ENCODE assay signal across 25 cellular contexts in the genomic region with DNA sequence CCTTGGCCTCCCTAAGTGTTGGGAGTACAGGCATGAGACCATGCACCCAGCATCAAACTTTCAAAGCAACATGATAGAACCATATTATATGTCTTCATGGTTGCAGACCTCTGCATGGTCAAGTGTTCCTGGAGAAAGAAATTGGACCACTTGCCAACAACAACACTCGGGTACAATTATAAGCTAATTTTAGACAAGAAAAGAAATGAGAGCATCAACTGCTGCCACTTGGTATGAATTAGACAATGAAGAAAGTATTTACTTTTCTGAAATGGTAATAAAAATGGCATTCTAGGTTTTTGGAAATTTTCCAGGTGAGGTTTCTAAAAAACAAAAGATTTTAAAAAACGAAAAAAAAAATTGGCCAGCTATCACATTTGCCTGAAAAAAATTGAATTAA. TPM values are rescaled to one million over a fixed set of nuclear protein-coding genes. Genes with fewer than 3 reads are reported as not detected.
"Had no signal": no experiment of that assay in that cellular context is flagged by ENCODE, and none has a peak within 500 bp of the region (broad histone marks: within the 10 kb centered on the region; RNA-seq: fewer than 3 reads in every experiment).

No MANE protein-coding gene starts in this region.

- DNase-seq: activated CD4-positive, alpha-beta memory T cell treated with anti-CD3 and anti-CD28 coated beads for 36 hours; activated CD4-positive, alpha-beta T cell treated with anti-CD3 and anti-CD28 coated beads, Interleukin-2, amount 10 ng/mL, durations not matched to agents 7 days and 5 days; activated CD4-positive, CD25-positive, alpha-beta regulatory T cell; activated CD8-positive, alpha-beta memory T cell treated with anti-CD3 and anti-CD28 coated beads for 24 hours; activated naive CD4-positive, alpha-beta T cell treated with anti-CD3 and anti-CD28 coated beads, Interleukin-2, amount 50 U/mL, for 16 hours; activated naive CD8-positive, alpha-beta T cell treated with anti-CD3 and anti-CD28 coated beads, Interleukin-2, amount 10 ng/mL, durations not matched to agents 7 days and 5 days; activated T-cell treated with anti-CD3 and anti-CD28 coated beads, Interleukin-2, amount 50 U/mL, for 48 hours; adrenal gland; anterior cingulate cortex; Kasumi-1; KBM-7; NCI-H1417; NCI-H1930; NCI-H446; NCI-H524; NCI-H748 treated with DMSO at 0.1 percent for 48 hours; NK-92 treated with Interleukin-12 subunit alpha and Interleukin-12 subunit beta, amount 100 ng/mL, for 24 hours; OCI-M1; RPMI8226; SJCRH30; SK-N-SH; T-helper 1 cell had no signal

- H3K9ac ChIP-seq: SK-N-SH had no signal

- H3K4me3 ChIP-seq: adrenal gland, SJCRH30 had no signal

- H3K27ac ChIP-seq: adrenal gland, SJCRH30 had no signal

- H3K4me1 ChIP-seq: adrenal gland had no signal

- H3K27me3 ChIP-seq: adrenal gland, SJCRH30 had no signal

- ATAC-seq: Panc1, Right ventricle myocardium inferior had no signal

- H3K4me2 ChIP-seq: SK-N-SH had no signal

- H3K36me3 ChIP-seq: adrenal gland, SJCRH30 had no signal

- H3K9me3 ChIP-seq: adrenal gland, SJCRH30, SK-N-SH had no signal

RNA-seq across cellular contexts. Expression of a gene that starts 20.3 kb away (rescaled TPM):
- total RNA-seq: activated CD4-positive, alpha-beta T cell treated with anti-CD3 and anti-CD28 coated beads, Interleukin-2, amount 10 ng/mL, durations not matched to agents 7 days and 5 days; activated naive CD8-positive, alpha-beta T cell treated with anti-CD3 and anti-CD28 coated beads, Interleukin-2, amount 10 ng/mL, durations not matched to agents 7 days and 5 days; T-helper 2 cell treated with Interferon-gamma antibody and Interleukin-4, amounts not matched to agents 100 ng/mL and 5 ng/mL, for 36 hours had no signal
